25 cellular contexts compared by ENCODE assay signal in the genomic region with DNA sequence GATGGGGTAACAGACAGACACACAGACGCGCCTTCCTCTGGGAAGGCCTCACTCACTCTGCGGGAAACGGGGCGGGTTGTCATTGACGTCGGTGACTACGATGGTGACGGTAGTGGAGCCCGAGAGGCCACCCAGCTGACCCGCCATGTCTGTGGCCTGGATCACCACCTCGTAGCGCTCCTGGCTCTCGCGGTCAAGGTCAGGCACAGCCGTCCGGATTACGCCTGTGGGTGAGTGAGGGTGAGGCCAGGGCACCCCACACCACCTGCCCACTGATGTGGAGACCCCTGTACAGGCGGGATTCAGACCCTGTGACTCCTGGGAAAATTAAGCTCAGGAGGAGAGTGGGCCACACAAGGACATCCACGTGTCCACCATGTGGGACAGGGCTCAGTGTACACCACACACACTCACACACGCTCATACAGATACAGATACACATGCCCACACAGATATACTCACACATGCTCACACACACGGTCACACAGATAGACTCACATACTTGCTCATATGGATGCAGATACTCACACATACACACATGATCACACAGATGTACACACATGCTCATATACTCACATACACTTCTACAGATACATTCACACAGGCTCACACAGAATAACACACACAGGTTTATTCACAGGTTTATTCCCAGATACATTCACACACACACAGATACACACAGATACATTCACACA.
"Had no signal": no experiment of that assay in that cellular context is flagged by ENCODE, and none has a peak within 500 bp of the region (broad histone marks: within the 10 kb centered on the region; RNA-seq: fewer than 3 reads in every experiment).

No MANE protein-coding gene starts in this region.

- DNase-seq: activated CD4-positive, alpha-beta T cell treated with anti-CD3 and anti-CD28 coated beads for 48 hours; activated CD4-positive, alpha-beta T cell treated with anti-CD3 and anti-CD28 coated beads, Interleukin-2, amount 50 U/mL, for 48 hours; activated CD8-positive, alpha-beta memory T cell treated with anti-CD3 and anti-CD28 coated beads for 24 hours; activated effector memory CD4-positive, alpha-beta T cell treated with Interleukin-2 at 50 U/mL for 16 hours; activated naive CD4-positive, alpha-beta T cell treated with Interleukin-2 at 50 U/mL for 16 hours; body of pancreas; dermis blood vessel endothelial cell; effector CD4-positive, alpha-beta T cell; foreskin keratinocyte; heart left ventricle; left lung; ovary; retina; stimulated activated CD4-positive, alpha-beta T cell treated with anti-CD3 and anti-CD28 coated beads, Interleukin-15, amount 100 ng/mL, for 24 hours; stimulated activated CD4-positive, alpha-beta T cell treated with anti-CD3 and anti-CD28 coated beads, Interleukin-2, amount 100 ng/mL, for 24 hours; stimulated activated naive CD4-positive, alpha-beta T cell; tibial artery; upper lobe of right lung had no signal

- H3K36me3 ChIP-seq: esophagus muscularis mucosa, heart left ventricle, left lung, ovary, prostate gland, suprapubic skin, tibial artery, upper lobe of right lung had no signal

- H3K4me1 ChIP-seq: body of pancreas, foreskin keratinocyte, left lung, prostate gland, suprapubic skin, upper lobe of right lung had no signal

- H3K9me3 ChIP-seq: body of pancreas, esophagus muscularis mucosa, heart left ventricle, left lung, ovary, prostate gland, suprapubic skin, tibial artery, upper lobe of right lung had no signal

- H3K27me3 ChIP-seq: body of pancreas, ovary had no signal

- ATAC-seq: activated CD4-positive, CD25-positive, alpha-beta regulatory T cell treated with anti-CD3 and anti-CD28 coated beads, Interleukin-2, amount 50 U/mL, for 24 hours; body of pancreas had no signal

- H3K27ac ChIP-seq: body of pancreas, esophagus muscularis mucosa, foreskin keratinocyte, left lung, ovary, prostate gland, suprapubic skin, tibial artery, upper lobe of right lung, VCaP had no signal

- H3K4me3 ChIP-seq: body of pancreas, esophagus muscularis mucosa, heart left ventricle, left lung, lung, ovary, prostate gland, smooth muscle cell, suprapubic skin, tibial artery, upper lobe of right lung had no signal
